In the genomic region with DNA sequence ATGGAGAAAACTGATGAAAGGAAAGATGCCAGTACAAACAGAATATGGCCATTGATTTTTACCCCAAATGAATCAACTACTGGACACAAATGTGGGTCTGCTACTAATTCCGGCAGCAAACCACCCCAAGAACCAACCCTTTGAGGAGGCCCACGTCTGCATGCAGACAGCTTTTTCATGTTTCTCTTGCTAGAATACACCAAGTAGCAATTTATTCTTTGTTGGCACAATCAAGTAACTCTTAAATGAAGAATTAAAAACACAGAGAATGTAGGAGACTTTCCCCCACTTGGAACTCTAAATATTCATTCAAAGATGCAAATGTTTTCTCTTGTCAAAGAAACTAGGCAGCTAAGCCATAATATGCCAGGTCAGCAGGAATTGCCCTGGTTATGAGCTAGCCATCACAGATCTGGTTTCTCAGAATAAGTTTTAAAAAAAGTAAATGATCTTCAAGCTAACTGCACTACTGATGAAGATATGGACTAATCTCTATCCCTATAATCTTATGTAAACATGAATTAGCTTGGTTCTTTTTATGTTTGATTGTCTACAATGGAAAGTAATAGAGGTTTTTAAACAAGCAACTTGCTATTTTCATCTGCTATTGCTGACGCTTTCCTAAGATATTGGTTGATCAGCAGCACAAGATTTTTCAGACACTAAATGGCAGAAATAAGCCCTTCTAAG, we compare ENCODE assay signal across 24 cellular contexts.
"Had no signal": no experiment of that assay in that cellular context is flagged by ENCODE, and none has a peak within 500 bp of the region (broad histone marks: within the 10 kb centered on the region; RNA-seq: fewer than 3 reads in every experiment).

No MANE protein-coding gene starts in this region.

- H3K27me3 ChIP-seq: breast epithelium, dorsolateral prefrontal cortex, esophagus muscularis mucosa, sigmoid colon, upper lobe of left lung had no signal

- H3K4me3 ChIP-seq: breast epithelium, dorsolateral prefrontal cortex, esophagus muscularis mucosa, sigmoid colon, upper lobe of left lung had no signal

- H3K9me3 Mint-ChIP-seq: activated B cell treated with CpG ODN at 0.5 μM for 24 hours; activated naive CD8-positive, alpha-beta T cell treated with anti-CD3 and anti-CD28 coated beads for 36 hours; activated T-cell treated with anti-CD3 and anti-CD28 coated beads, Interleukin-2, amount 50 U/mL, for 4 hours; activated T-helper 2 cell treated with anti-CD3 and anti-CD28 coated beads, Interferon-gamma antibody, Interleukin-2, Interleukin-4, amounts not matched to agents 10 μg/mL and 5 μg/mL and 100 μg/mL, durations not matched to agents 14 hours and 24 hours and 36 hours; central memory CD8-positive, alpha-beta T cell; effector memory CD8-positive, alpha-beta T cell; stimulated activated naive B cell treated with anti-CD40 and anti-IgM and Interleukin-4, amounts not matched to agents 10 μg/mL and 1 μg/mL and 100 μg/mL, for 72 hours had no signal

- H3K27ac Mint-ChIP-seq: activated B cell treated with CpG ODN at 0.5 μM for 24 hours; activated naive CD8-positive, alpha-beta T cell treated with anti-CD3 and anti-CD28 coated beads for 36 hours; activated T-helper 2 cell treated with anti-CD3 and anti-CD28 coated beads, Interferon-gamma antibody, Interleukin-2, Interleukin-4, amounts not matched to agents 10 μg/mL and 5 μg/mL and 100 μg/mL, durations not matched to agents 14 hours and 24 hours and 36 hours; effector memory CD8-positive, alpha-beta T cell; stimulated activated naive B cell treated with anti-CD40 and anti-IgM and Interleukin-4, amounts not matched to agents 10 μg/mL and 1 μg/mL and 100 μg/mL, for 72 hours had no signal

- H3K27ac ChIP-seq: breast epithelium, esophagus muscularis mucosa, sigmoid colon, upper lobe of left lung had no signal

- ATAC-seq: activated T-cell treated with anti-CD3 and anti-CD28 coated beads, Interleukin-2, amount 50 U/mL, for 4 hours; effector memory CD8-positive, alpha-beta T cell; stimulated activated naive B cell treated with anti-CD40 and anti-IgM and Interleukin-4, amounts not matched to agents 10 μg/mL and 1 μg/mL and 100 μg/mL, for 72 hours had no signal

- H3K9me3 ChIP-seq: breast epithelium, esophagus muscularis mucosa, sigmoid colon, upper lobe of left lung had no signal

- H3K4me1 Mint-ChIP-seq: activated B cell treated with CpG ODN at 0.5 μM for 24 hours; central memory CD8-positive, alpha-beta T cell; stimulated activated naive B cell treated with anti-CD40 and anti-IgM and Interleukin-4, amounts not matched to agents 10 μg/mL and 1 μg/mL and 100 μg/mL, for 72 hours had no signal

- H3K27me3 Mint-ChIP-seq: activated B cell treated with CpG ODN at 0.5 μM for 24 hours; activated naive CD8-positive, alpha-beta T cell treated with anti-CD3 and anti-CD28 coated beads for 36 hours; central memory CD8-positive, alpha-beta T cell; effector memory CD8-positive, alpha-beta T cell; stimulated activated naive B cell treated with anti-CD40 and anti-IgM and Interleukin-4, amounts not matched to agents 10 μg/mL and 1 μg/mL and 100 μg/mL, for 72 hours had no signal

- H3K4me1 ChIP-seq: breast epithelium, esophagus muscularis mucosa, sigmoid colon, upper lobe of left lung had no signal

- DNase-seq: activated B cell treated with CpG ODN at 0.5 μM for 24 hours; activated CD4-positive, alpha-beta T cell treated with anti-CD3 and anti-CD28 coated beads for 4 hours; activated CD4-positive, alpha-beta T cell treated with anti-CD3 and anti-CD28 coated beads, Interleukin-2, amount 50 U/mL, for 48 hours; activated CD8-positive, alpha-beta memory T cell treated with anti-CD3 and anti-CD28 coated beads, Interleukin-2, amount 50 U/mL, for 48 hours; activated naive CD4-positive, alpha-beta T cell; activated naive CD8-positive, alpha-beta T cell treated with anti-CD3 and anti-CD28 coated beads for 36 hours; activated T-cell treated with anti-CD3 and anti-CD28 coated beads, Interleukin-2, amount 50 U/mL, for 4 hours; amniotic stem cell; dorsolateral prefrontal cortex; effector memory CD8-positive, alpha-beta T cell; hypothalamus; mesenchymal stem cell; nucleus accumbens; posterior cingulate gyrus; sigmoid colon; stimulated activated CD4-positive, alpha-beta T cell treated with anti-CD3 and anti-CD28 coated beads, Interleukin-2, amount 100 ng/mL, for 48 hours; stimulated activated CD8-positive, alpha-beta memory T cell treated with anti-CD3 and anti-CD28 coated beads, Interleukin-4, amount 100 ng/mL, for 48 hours; stimulated activated naive B cell treated with anti-CD40 and anti-IgM and Interleukin-4, amounts not matched to agents 10 μg/mL and 1 μg/mL and 100 μg/mL, for 72 hours; T-helper 9 cell; upper lobe of left lung had no signal

- H3K36me3 ChIP-seq: breast epithelium had no signal

- H3K4me3 Mint-ChIP-seq: activated B cell treated with CpG ODN at 0.5 μM for 24 hours; activated naive CD8-positive, alpha-beta T cell treated with anti-CD3 and anti-CD28 coated beads for 36 hours; activated T-cell treated with anti-CD3 and anti-CD28 coated beads, Interleukin-2, amount 50 U/mL, for 4 hours; central memory CD8-positive, alpha-beta T cell; effector memory CD8-positive, alpha-beta T cell; stimulated activated naive B cell treated with anti-CD40 and anti-IgM and Interleukin-4, amounts not matched to agents 10 μg/mL and 1 μg/mL and 100 μg/mL, for 72 hours had no signal
